Comparison of ENCODE assay signal across 21 cellular contexts in genomic region chr1:100530141-100530540, GRCh38. TPM values are rescaled to one million over a fixed set of nuclear protein-coding genes. Genes with fewer than 3 reads are reported as not detected.
DNase-seq lines count a peak whose midpoint lies in the region; ATAC-seq and TF ChIP-seq lines count a peak whose summit lies in the region.
"Had no signal": no experiment of that assay in that cellular context is flagged by ENCODE, and none has a peak within 500 bp of the region (broad histone marks: within the 10 kb centered on the region; RNA-seq: fewer than 3 reads in every experiment).

No MANE protein-coding gene starts in this region.

- H3K4me2 ChIP-seq in DND-41 (ENCODE audit: insufficient read depth, low read length) = peak overlapping the region; percentile 41
- peak overlapping the region; percentile 67 for H3K4me2 ChIP-seq in KMS-11

- H2AFZ ChIP-seq in DND-41 (ENCODE audit: low read depth, low read length) (peak overlapping the region; percentile 13), KMS-11 (ENCODE audit: low read depth) (no peak overlapping the region)

- WGBS in gastroesophageal sphincter (ENCODE audit: low coverage in 1 of 2), 2 donors = 92% methylated on average over 4 to 5 of the region's 5 CpGs
- 83 to 92% methylated on average over 5 of the region's 5 CpGs for WGBS in sigmoid colon, 2 donors

- peak overlapping the region; percentile 30 for H3K9ac ChIP-seq in DND-41 (ENCODE audit: low read depth, low read length)
- no peak overlapping the region for H3K9ac ChIP-seq in KMS-11

- TF ChIP-seq EP300 in gastroesophageal sphincter (IDR thresholded peaks at IDR 0.05) (no peak), sigmoid colon (IDR thresholded peaks at IDR 0.05) (no peak)

- in situ Hi-C loops in HAP-1 (cut with MboI; ENCODE audit: low sequenced_read_pairs) = no loop called here

- ATAC-seq in DND-41 (ENCODE audit: insufficient read depth, low read depth) (no peak), gastroesophageal sphincter (no peak)
- ATAC-seq in activated CD4-positive, CD25-positive, alpha-beta regulatory T cell treated with anti-CD3 and anti-CD28 coated beads, Interleukin-2, amount 50 U/mL, for 24 hours = no peak

- DNase-seq in DND-41 (no peak), sigmoid colon (no peak), LoVo (ENCODE audit: low spot score) (no peak), HAP-1 (ENCODE audit: low spot score in 2 of 2) (no peak)
- DNase-seq: activated T-cell treated with anti-CD3 and anti-CD28 coated beads, Interleukin-2, amount 50 U/mL, for 48 hours; Karpas-422; kidney; NCI-H146; NCI-H2107; NCI-H446 treated with DMSO at 0.1 percent for 48 hours; WERI-Rb-1 had no signal

- no peak overlapping the region for H3K4me3 ChIP-seq in DND-41 (ENCODE audit: low read depth in 1 of 2, low read length in 2 of 2)
- no peak overlapping the region for H3K4me3 ChIP-seq in KMS-11 (IDR thresholded peaks at IDR 0.05; ENCODE audit: insufficient read depth, low read depth, low read length)
- no peak overlapping the region for H3K4me3 ChIP-seq in gastroesophageal sphincter
- H3K4me3 ChIP-seq in sigmoid colon = no peak overlapping the region
- no peak overlapping the region for H3K4me3 ChIP-seq in HAP-1
- H3K4me3 ChIP-seq: adrenal gland, body of pancreas, GM12878, SK-N-MC had no signal

- intact Hi-C loops in sigmoid colon (cut with DNase I) = loop anchor here (10.0 kb wide), 1 partner anchor 195 kb away; no protein-coding TSS in a partner anchor

- no peaks in the 10 kb centered on the region for H3K9me3 ChIP-seq in DND-41 (ENCODE audit: insufficient read depth, low read length, severe bottlenecking)
- no peaks in the 10 kb centered on the region for H3K9me3 ChIP-seq in gastroesophageal sphincter
- H3K9me3 ChIP-seq in sigmoid colon = no peaks in the 10 kb centered on the region
- no peaks in the 10 kb centered on the region for H3K9me3 ChIP-seq in HAP-1
- H3K9me3 ChIP-seq: adrenal gland, body of pancreas had no signal

- H3K27me3 ChIP-seq in DND-41 (ENCODE audit: insufficient read depth, low read length, poor library complexity) = no peaks in the 10 kb centered on the region
- no peaks in the 10 kb centered on the region for H3K27me3 ChIP-seq in KMS-11 (ENCODE audit: insufficient read depth, low read depth)
- no peaks in the 10 kb centered on the region for H3K27me3 ChIP-seq in gastroesophageal sphincter
- H3K27me3 ChIP-seq in sigmoid colon = no peaks in the 10 kb centered on the region
- H3K27me3 ChIP-seq in HAP-1 (ENCODE audit: low read depth) = no peaks in the 10 kb centered on the region
- H3K27me3 ChIP-seq: adrenal gland, body of pancreas had no signal

- H3K79me2 ChIP-seq in DND-41 (ENCODE audit: insufficient read depth, low read length) = no peaks in the 10 kb centered on the region
- H3K79me2 ChIP-seq in KMS-11 (ENCODE audit: insufficient read depth, low read depth) = no peaks in the 10 kb centered on the region

- TF ChIP-seq POLR2A in gastroesophageal sphincter (IDR thresholded peaks at IDR 0.05) (no peak), sigmoid colon (IDR thresholded peaks at IDR 0.05) (no peak)

- H4K20me1 ChIP-seq in DND-41 (ENCODE audit: insufficient read depth, low read length) = no peaks in the 10 kb centered on the region
- H4K20me1 ChIP-seq in KMS-11 (ENCODE audit: insufficient read depth) = no peaks in the 10 kb centered on the region

- H3K4me1 ChIP-seq in DND-41 (ENCODE audit: insufficient read depth, low read length) (peaks cover 30% of the 10 kb centered on the region), KMS-11 (ENCODE audit: low read depth, poor library complexity, severe bottlenecking) (peaks cover 41% of the 10 kb centered on the region), gastroesophageal sphincter (peaks cover 0 to 3% (median 0%) of the 10 kb centered on the region in 3 donors), sigmoid colon (peaks cover 0 to 5% (median 0%) of the 10 kb centered on the region in 4 donors), HAP-1 (no peaks in the 10 kb centered on the region)
- H3K4me1 ChIP-seq: body of pancreas had no signal

- TF ChIP-seq CTCF in DND-41 (IDR thresholded peaks at IDR 0.05; ENCODE audit: borderline replicate concordance, extremely low read depth, low read length, poor library complexity, severe bottlenecking) (no peak), KMS-11 (conservative IDR thresholded peaks at IDR 0.05; ENCODE audit: low read depth, low read length) (no peak), gastroesophageal sphincter (IDR thresholded peaks at IDR 0.05) (no peak), sigmoid colon (IDR thresholded peaks at IDR 0.05) (no peak)

- H3K36me3 ChIP-seq in DND-41 (ENCODE audit: insufficient read depth, low read length) (no peaks in the 10 kb centered on the region), KMS-11 (ENCODE audit: insufficient read depth) (no peaks in the 10 kb centered on the region), gastroesophageal sphincter (no peaks in the 10 kb centered on the region), sigmoid colon (no peaks in the 10 kb centered on the region), HAP-1 (replicated peaks) (no peaks in the 10 kb centered on the region)
- H3K36me3 ChIP-seq: adrenal gland, WERI-Rb-1 had no signal

- H3K27ac ChIP-seq in DND-41 (ENCODE audit: low read length) (peak overlapping the region; percentile 63), KMS-11 (no peak overlapping the region; the same call in 1 of the 2 replicates), gastroesophageal sphincter (peak overlapping the region in 3 of 4 donors; percentile 5 to 66 (median 30)), sigmoid colon (peak overlapping the region; percentile 21 to 60 (median 44))
- H3K27ac ChIP-seq: body of pancreas, RWPE1, SK-N-MC, WERI-Rb-1 had no signal

RNA-seq across cellular contexts. Expression of gene GPR88, which starts 7.8 kb away (rescaled TPM):
- 1 to 10 TPM in 1 of 4 donors, under 1 TPM in 3; 0.30 to 2.3 (median 0.57) TPM for total RNA-seq in gastroesophageal sphincter
- total RNA-seq in sigmoid colon = 1 to 10 TPM in 3 of 4 donors, under 1 TPM in 1; 0.83 to 5.7 (median 3.3) TPM
- polyA plus RNA-seq in sigmoid colon = under 1 TPM in 1 of 3 donors, not detected in 2; 0.20 TPM
- total RNA-seq: activated CD4-positive, alpha-beta T cell treated with anti-CD3 and anti-CD28 coated beads, Interleukin-2, amount 10 ng/mL, durations not matched to agents 7 days and 5 days; lung microvascular endothelial cell had no signal
